ENCODE assay signal across 18 cellular contexts in genomic region chr16:71425746-71426068, GRCh38. TPM values are rescaled to one million over a fixed set of nuclear protein-coding genes. Genes with fewer than 3 reads are reported as not detected.
DNase-seq lines count a peak whose midpoint lies in the region; ATAC-seq, FAIRE-seq and TF ChIP-seq lines count a peak whose summit lies in the region.
"Had no signal": no experiment of that assay in that cellular context is flagged by ENCODE, and none has a peak within 500 bp of the region (broad histone marks: within the 10 kb centered on the region; RNA-seq: fewer than 3 reads in every experiment).

No MANE protein-coding gene starts in this region.

- CTCF ChIA-PET in GM12878 (lab: Yijun Ruan, JAX): interaction anchor here (1.2 kb wide), 1 partner anchor 185 kb away, joined by 6 read pairs; no protein-coding TSS in a partner anchor

- no peak for TF ChIP-seq CTCF in GM12878 (IDR thresholded peaks at IDR 0.05 in 2 of 3, conservative IDR thresholded peaks at IDR 0.05 in 1 of 3; ENCODE audit: control insufficient read depth in 2 of 3, extremely low read depth in 1 of 3, insufficient read depth in 1 of 3, low read depth in 3 of 3, low read length in 3 of 3)
- no peak for TF ChIP-seq CTCF in omental fat pad (IDR thresholded peaks at IDR 0.05)

- H3K4me1 ChIP-seq in GM12878 (ENCODE audit: control insufficient read depth, insufficient read depth, low read length): no peaks in the 10 kb centered on the region

- in situ Hi-C loops in GM12878 (cut with MboI): no loop called here

- no peaks in the 10 kb centered on the region; a peak in 1 of 4 replicates for H3K27me3 ChIP-seq in GM12878 (replicated peaks in 1 of 2; ENCODE audit: control insufficient read depth in 2 of 2, insufficient read depth in 2 of 2, low read length in 1 of 2)

- no peak for TF ChIP-seq RAD21 in GM12878 (IDR thresholded peaks at IDR 0.05; ENCODE audit: insufficient read depth, low read depth, low read length)

- RAD21 ChIA-PET in GM12878 (lab: Charles Lee; ENCODE audit: unreplicated experiment): interaction anchor here (0.6 kb wide), 2 partner anchors 42 to 1609 kb away, joined by 3 to 4 read pairs; no protein-coding TSS in a partner anchor

- no peaks in the 10 kb centered on the region; the same call in 1 of the 2 replicates for H4K20me1 ChIP-seq in GM12878 (ENCODE audit: control insufficient read depth, insufficient read depth)

- no TSS peak for BruUV-seq in GM12878 (replicated peaks; lab: Mats Ljungman, UMichigan)

- no peak overlapping the region for H3K9ac ChIP-seq in GM12878 (ENCODE audit: control insufficient read depth, insufficient read depth, low read length)

- POLR2A ChIA-PET in GM12878 (lab: Charles Lee): no interaction called here

- DNase-seq in NCI-H1092 (lab: John Stamatoyannopoulos, UW) (peak; percentile 3), NCI-H1092 treated with DMSO at 0.1 percent for 48 hours (lab: John Stamatoyannopoulos, UW) (no peak), GM12878 (ENCODE audit: low read depth, low spot score) (no peak), skeletal muscle cell (ENCODE audit: low read depth) (no peak), iPS-NIHi11 (ENCODE audit: low spot score) (no peak), omental fat pad (ENCODE audit: low spot score) (no peak)
- DNase-seq: 8988T, activated gamma-delta T cell, foreskin fibroblast, MM.1S, naive B cell, NCI-H2227 treated with DMSO at 0.1 percent for 48 hours, T-helper 17 cell had no signal

- H3K79me2 ChIP-seq in GM12878 (ENCODE audit: control insufficient read depth, insufficient read depth, low read length): no peaks in the 10 kb centered on the region

- no peak overlapping the region; the same call in 1 of the 2 replicates for H2AFZ ChIP-seq in GM12878 (ENCODE audit: control insufficient read depth, low read depth, low read length)

- SMC1A ChIA-PET in GM12878 (lab: Charles Lee; ENCODE audit: uncharacterized antibody, unreplicated experiment): no interaction called here

- intact Hi-C loops in GM12878 (cut with micrococcal nuclease; ENCODE audit: unreplicated experiment): no loop called here

- H3K27ac ChIP-seq in GM12878 (ENCODE audit: control insufficient read depth, insufficient read depth): no peak overlapping the region
- H3K27ac ChIP-seq: HL-60, tibial nerve had no signal

- ATAC-seq in GM12878: no peak
- no peak for ATAC-seq in HG03460 (IDR thresholded peaks at IDR 0.05; ENCODE audit: unreplicated experiment)
- ATAC-seq in omental fat pad (ENCODE audit: low FRiP score): no peak
- ATAC-seq: T-helper 17 cell had no signal

- no peaks in the 10 kb centered on the region for H3K36me3 ChIP-seq in GM12878 (ENCODE audit: control insufficient read depth in 2 of 2, insufficient read depth in 2 of 2, low read length in 1 of 2)
- H3K36me3 ChIP-seq: tibial nerve had no signal

- H3K9me3 ChIP-seq in GM12878 (replicated peaks; ENCODE audit: control insufficient read depth, insufficient read depth, low read length): no peaks in the 10 kb centered on the region

- H3K4me3 ChIP-seq in GM12878 (peak overlapping the region; percentile 40; the same call in 1 of the 2 replicates), iPS-11a (ENCODE audit: low read depth, low read length) (peak overlapping the region; percentile 69), skeletal muscle cell (ENCODE audit: low read depth, low read length) (peak overlapping the region; percentile 27)

- TF ChIP-seq EP300 in GM12878 (IDR thresholded peaks at IDR 0.05; ENCODE audit: borderline replicate concordance in 1 of 2, control insufficient read depth in 1 of 2, low read depth in 2 of 2, low read length in 2 of 2): no peak

- WGBS in GM12878 (ENCODE audit: insufficient coverage, insufficient replicate concordance, low lambda C conversion rate, missing lambda C conversion rate): 28% methylated on average over 18 of the region's 18 CpGs

- no peak for TF ChIP-seq POLR2A in GM12878 (IDR thresholded peaks at IDR 0.05; ENCODE audit: low read depth, low read length)

- FAIRE-seq in GM12878 (lab: Jason Lieb, UNC): no peak

- H3K4me2 ChIP-seq in GM12878 (ENCODE audit: control insufficient read depth, insufficient read depth): peak overlapping the region; percentile 26; the same call in 1 of the 2 replicates

TF ChIP-seq in GM12878, 131 proteins besides CTCF, POLR2A, EP300 and RAD21 (continues in another document):
- no peak for TF ChIP-seq ZBTB40 (IDR thresholded peaks at IDR 0.05; ENCODE audit: borderline replicate concordance)
- TF ChIP-seq RB1 (IDR thresholded peaks at IDR 0.05; ENCODE audit: borderline replicate concordance): no peak
- no peak for TF ChIP-seq JUND (IDR thresholded peaks at IDR 0.05; ENCODE audit: low read depth, low read length)
- TF ChIP-seq FOXM1 (IDR thresholded peaks at IDR 0.05; ENCODE audit: low read depth, low read length): no peak

RNA-seq across cellular contexts. Expression of gene TLE7, which starts 16.1 kb away (rescaled TPM):
- not detected in 2 replicates for total RNA-seq in GM12878 (2013; cell fraction: nucleolus; rRNA removed)
- total RNA-seq in GM12878 (2014; rRNA removed) (not detected in 2 replicates), GM12878 (2014; rRNA removed; fragmentation: Illumina TruSeq; extraction: Trizol) (not detected in 2 replicates), GM12878 (2021) (not detected in 2 replicates), omental fat pad (not detected)
- not detected for polyA plus RNA-seq in GM12878 (2011; ENCODE audit: low read depth)
- polyA plus RNA-seq in GM12878 (2011; rRNA removed) (not detected in 2 replicates), GM12878 (2014; fragmentation: Illumina TruSeq; extraction: Trizol) (not detected in 2 replicates), GM12878 (2014; fragmentation: Nextera tagmentation; extraction: Ambion mirVana) (not detected), GM12878 (2014; rRNA removed) (not detected in 2 replicates), GM12878 (2016; fragmentation: Nextera tagmentation; extraction: Ambion mirVana) (not detected)
- polyA plus RNA-seq in GM12878 (2011; cell fraction: cytosol; rRNA removed): not detected in 2 replicates
- polyA plus RNA-seq in GM12878 (2011; cell fraction: nucleus; rRNA removed): not detected in 2 replicates
- polyA plus RNA-seq in GM12878 (2012): not detected in 2 replicates
- not detected in 2 replicates for polyA minus RNA-seq in GM12878 (2011; rRNA and poly(A)+ RNA removed)
- not detected in 2 replicates for polyA minus RNA-seq in GM12878 (2011; cell fraction: cytosol; rRNA and poly(A)+ RNA removed)
- not detected in 2 replicates for polyA minus RNA-seq in GM12878 (2011; cell fraction: nucleus; rRNA and poly(A)+ RNA removed)
- total RNA-seq: activated CD4-positive, alpha-beta memory T cell treated with anti-CD3 and anti-CD28 coated beads for 36 hours; T-helper 17 cell; tibial nerve had no signal

RNA-seq across cellular contexts. Expression of gene ZNF23, which starts 36.3 kb away (rescaled TPM):
- 17.6 and 19.2 TPM in 2 replicates for total RNA-seq in GM12878 (2013; cell fraction: nucleolus; rRNA removed)
- total RNA-seq in GM12878 (2014; rRNA removed): 6.8 and 7.1 TPM in 2 replicates
- total RNA-seq in GM12878 (2014; rRNA removed; fragmentation: Illumina TruSeq; extraction: Trizol): 11.5 and 12.0 TPM in 2 replicates
- total RNA-seq in GM12878 (2021): 7.6 and 10.2 TPM in 2 replicates
- polyA plus RNA-seq in GM12878 (2011; ENCODE audit: low read depth): 6.6 TPM
- polyA plus RNA-seq in GM12878 (2011; rRNA removed): 9.9 and 13.9 TPM in 2 replicates
- 4.3 and 5.1 TPM in 2 replicates for polyA plus RNA-seq in GM12878 (2011; cell fraction: cytosol; rRNA removed)
- polyA plus RNA-seq in GM12878 (2011; cell fraction: nucleus; rRNA removed): 11.8 and 14.5 TPM in 2 replicates
- polyA plus RNA-seq in GM12878 (2012): 6.6 and 10.2 TPM in 2 replicates
- 11.3 and 13.4 TPM in 2 replicates for polyA plus RNA-seq in GM12878 (2014; fragmentation: Illumina TruSeq; extraction: Trizol)
- polyA plus RNA-seq in GM12878 (2014; fragmentation: Nextera tagmentation; extraction: Ambion mirVana): 1 to 10 TPM; 3.6 to 4.8 TPM
- 7.0 and 9.3 TPM in 2 replicates for polyA plus RNA-seq in GM12878 (2014; rRNA removed)
- polyA plus RNA-seq in GM12878 (2016; fragmentation: Nextera tagmentation; extraction: Ambion mirVana): 1 to 10 TPM; 7.4 to 8.2 TPM
- polyA minus RNA-seq in GM12878 (2011; rRNA and poly(A)+ RNA removed): 9.8 and 12.0 TPM in 2 replicates
- 1.9 and 2.0 TPM in 2 replicates for polyA minus RNA-seq in GM12878 (2011; cell fraction: cytosol; rRNA and poly(A)+ RNA removed)
- 5.7 and 8.2 TPM in 2 replicates for polyA minus RNA-seq in GM12878 (2011; cell fraction: nucleus; rRNA and poly(A)+ RNA removed)
- total RNA-seq in omental fat pad: 10 to 100 TPM in 1 of 4 donors, 1 to 10 TPM in 3; 4.1 to 10.1 (median 7.3) TPM
